Comparison of ENCODE assay signal across 1 cellular context in genomic region chr17:27245230-27245696, GRCh38.
TF ChIP-seq lines count a peak whose summit lies in the region.

No MANE protein-coding gene starts in this region.

TF ChIP-seq in HepG2, 621 proteins besides CTCF, POLR2A, EP300 and RAD21 (continued from another document and continues in another):
- no peak for TF ChIP-seq ZBTB40 (IDR thresholded peaks at IDR 0.05)
- no peak for TF ChIP-seq ZBTB40 (CRISPR knock-in tag; IDR thresholded peaks at IDR 0.05)
- TF ChIP-seq ZNF547 (CRISPR knock-in tag; IDR thresholded peaks at IDR 0.05), result no peak
- no peak for TF ChIP-seq ATAD3A (CRISPR knock-in tag; IDR thresholded peaks at IDR 0.05)
- peak; percentile 56; the same call in 1 of the 2 replicates for TF ChIP-seq ETV5 (CRISPR knock-in tag; IDR thresholded peaks at IDR 0.05; ENCODE audit: borderline replicate concordance)
- no peak for TF ChIP-seq DPF2 (CRISPR knock-in tag; IDR thresholded peaks at IDR 0.05; ENCODE audit: borderline replicate concordance, low read depth)
- TF ChIP-seq HMG20A (CRISPR knock-in tag; IDR thresholded peaks at IDR 0.05; ENCODE audit: borderline replicate concordance), result 0 out of 2 replicates have a peak, but pooled peaks have one; percentile 29
- TF ChIP-seq ZNF121 (CRISPR knock-in tag; IDR thresholded peaks at IDR 0.05), result no peak
- TF ChIP-seq GATAD2A (CRISPR knock-in tag; IDR thresholded peaks at IDR 0.05), result peak; percentile 59
- TF ChIP-seq MED13 (CRISPR knock-in tag; IDR thresholded peaks at IDR 0.05), result no peak
- no peak for TF ChIP-seq MAF1 (CRISPR knock-in tag; IDR thresholded peaks at IDR 0.05; ENCODE audit: borderline replicate concordance)
- TF ChIP-seq PPARG (CRISPR knock-in tag; conservative IDR thresholded peaks at IDR 0.05), result peak; percentile 39; the same call in 1 of the 2 replicates
- no peak for TF ChIP-seq NFYB (CRISPR knock-in tag; IDR thresholded peaks at IDR 0.05)
- TF ChIP-seq ZFP1 (CRISPR knock-in tag; IDR thresholded peaks at IDR 0.05), result no peak
- TF ChIP-seq ZBTB38 (CRISPR knock-in tag; IDR thresholded peaks at IDR 0.05), result peak; percentile 44; the same call in 1 of the 2 replicates
- TF ChIP-seq ZNF816 (CRISPR knock-in tag; IDR thresholded peaks at IDR 0.05; ENCODE audit: borderline replicate concordance), result no peak
- peak; percentile 69; the same call in 1 of the 2 replicates for TF ChIP-seq RXRA (CRISPR knock-in tag; IDR thresholded peaks at IDR 0.05)
- no peak for TF ChIP-seq SNAI1 (CRISPR knock-in tag; IDR thresholded peaks at IDR 0.05; ENCODE audit: borderline replicate concordance)
- TF ChIP-seq TCF12 (IDR thresholded peaks at IDR 0.05), result no peak
- TF ChIP-seq TCF12 (CRISPR knock-in tag; IDR thresholded peaks at IDR 0.05), result no peak
- no peak for TF ChIP-seq LCORL (IDR thresholded peaks at IDR 0.05)
- TF ChIP-seq LCORL (CRISPR knock-in tag; IDR thresholded peaks at IDR 0.05), result peak; percentile 61; the same call in 1 of the 2 replicates
- TF ChIP-seq CC2D1A (CRISPR knock-in tag; IDR thresholded peaks at IDR 0.05), result no peak
- TF ChIP-seq ZBTB20 (CRISPR knock-in tag; IDR thresholded peaks at IDR 0.05; ENCODE audit: borderline replicate concordance, low read depth), result no peak; the same call in 1 of the 2 replicates
- no peak for TF ChIP-seq CEBPG (CRISPR knock-in tag; IDR thresholded peaks at IDR 0.05)
- TF ChIP-seq STAT5B (CRISPR knock-in tag; IDR thresholded peaks at IDR 0.05), result 0 out of 2 replicates have a peak, but pooled peaks have one; percentile 45
- TF ChIP-seq STAG1 (CRISPR knock-in tag; IDR thresholded peaks at IDR 0.05), result peak; percentile 98
- TF ChIP-seq ZKSCAN1 (IDR thresholded peaks at IDR 0.05; ENCODE audit: low read length), result peak; percentile 51; the same call in 1 of the 2 replicates
- no peak for TF ChIP-seq FOXC1 (CRISPR knock-in tag; IDR thresholded peaks at IDR 0.05; ENCODE audit: borderline replicate concordance)
- no peak for TF ChIP-seq ZNF550 (CRISPR knock-in tag; IDR thresholded peaks at IDR 0.05; ENCODE audit: borderline replicate concordance)
- TF ChIP-seq ONECUT2 (CRISPR knock-in tag; IDR thresholded peaks at IDR 0.05), result no peak
- TF ChIP-seq TIGD3 (CRISPR knock-in tag; IDR thresholded peaks at IDR 0.05; ENCODE audit: borderline replicate concordance), result no peak
- TF ChIP-seq ZNF292 (CRISPR knock-in tag; IDR thresholded peaks at IDR 0.05; ENCODE audit: borderline replicate concordance, low read depth), result no peak
- no peak; the same call in 1 of the 2 replicates for TF ChIP-seq ZNF512B (CRISPR knock-in tag; IDR thresholded peaks at IDR 0.05; ENCODE audit: borderline replicate concordance)
- TF ChIP-seq ZNF773 (CRISPR knock-in tag; IDR thresholded peaks at IDR 0.05; ENCODE audit: borderline replicate concordance), result no peak
- no peak for TF ChIP-seq ZC3H13 (CRISPR knock-in tag; IDR thresholded peaks at IDR 0.05)
- TF ChIP-seq ZNF430 (CRISPR knock-in tag; IDR thresholded peaks at IDR 0.05), result 0 out of 2 replicates have a peak, but pooled peaks have one; percentile 25
- peak; percentile 87; the same call in 1 of the 2 replicates for TF ChIP-seq ZNF691 (CRISPR knock-in tag; IDR thresholded peaks at IDR 0.05; ENCODE audit: borderline replicate concordance, low read depth)
- no peak for TF ChIP-seq FLYWCH1 (CRISPR knock-in tag; IDR thresholded peaks at IDR 0.05)
- TF ChIP-seq ZNF350 (CRISPR knock-in tag; IDR thresholded peaks at IDR 0.05; ENCODE audit: borderline replicate concordance, low read depth), result no peak; the same call in 1 of the 2 replicates
- TF ChIP-seq ZSCAN5A (CRISPR knock-in tag; IDR thresholded peaks at IDR 0.05; ENCODE audit: borderline replicate concordance), result no peak
- no peak for TF ChIP-seq FUBP1 (CRISPR knock-in tag; IDR thresholded peaks at IDR 0.05; ENCODE audit: borderline replicate concordance)
- TF ChIP-seq TEAD2 (CRISPR knock-in tag; IDR thresholded peaks at IDR 0.05), result no peak
- TF ChIP-seq TOE1 (CRISPR knock-in tag; IDR thresholded peaks at IDR 0.05), result no peak
- no peak for TF ChIP-seq ZNF530 (CRISPR knock-in tag; IDR thresholded peaks at IDR 0.05; ENCODE audit: low read depth)
- TF ChIP-seq ZNF101 (CRISPR knock-in tag; IDR thresholded peaks at IDR 0.05; ENCODE audit: borderline replicate concordance, low read depth), result no peak
- peak; percentile 46; the same call in 1 of the 2 replicates for TF ChIP-seq MEIS2 (CRISPR knock-in tag; IDR thresholded peaks at IDR 0.05)
- TF ChIP-seq ZNF569 (CRISPR knock-in tag; IDR thresholded peaks at IDR 0.05; ENCODE audit: borderline replicate concordance), result no peak
- no peak for TF ChIP-seq EZH2 (conservative IDR thresholded peaks at IDR 0.05; ENCODE audit: low read depth, low read length)
- TF ChIP-seq KAT2B (IDR thresholded peaks at IDR 0.05; ENCODE audit: borderline replicate concordance, low read depth, low read length), result no peak
- TF ChIP-seq ZNF713 (CRISPR knock-in tag; IDR thresholded peaks at IDR 0.05), result no peak
- TF ChIP-seq ZBTB1 (CRISPR knock-in tag; IDR thresholded peaks at IDR 0.05; ENCODE audit: borderline replicate concordance), result no peak
- TF ChIP-seq ARNT (IDR thresholded peaks at IDR 0.05), result no peak
- TF ChIP-seq FOXA1 (IDR thresholded peaks at IDR 0.05), result no peak
- no peak for TF ChIP-seq FOXA1 (CRISPR knock-in tag; IDR thresholded peaks at IDR 0.05)
- TF ChIP-seq DDIT3 (CRISPR knock-in tag; IDR thresholded peaks at IDR 0.05), result no peak
- TF ChIP-seq ZNF343 (CRISPR knock-in tag; IDR thresholded peaks at IDR 0.05), result no peak
